In genomic region chr3:154616298-154616697, GRCh38 we compare ENCODE assay signal across 13 cellular contexts.
"Had no signal": no experiment of that assay in that cellular context is flagged by ENCODE, and none has a peak within 500 bp of the region (broad histone marks: within the 10 kb centered on the region; RNA-seq: fewer than 3 reads in every experiment).

No MANE protein-coding gene starts in this region.

- H3K4me1 ChIP-seq: sigmoid colon, suprapubic skin, upper lobe of left lung had no signal

- H3K27ac ChIP-seq: brain microvascular endothelial cell, sigmoid colon, suprapubic skin, upper lobe of left lung had no signal

- H3K4me3 ChIP-seq: sigmoid colon, suprapubic skin, upper lobe of left lung had no signal

- H3K36me3 ChIP-seq: brain microvascular endothelial cell, sigmoid colon, suprapubic skin, upper lobe of left lung had no signal

- H3K27me3 ChIP-seq: brain microvascular endothelial cell, sigmoid colon, suprapubic skin, upper lobe of left lung had no signal

- DNase-seq: activated B cell treated with CpG ODN at 0.5 μM for 24 hours; activated CD4-positive, alpha-beta T cell treated with anti-CD3 and anti-CD28 coated beads, Interleukin-2, amount 10 ng/mL, durations not matched to agents 7 days and 5 days; activated effector memory CD4-positive, alpha-beta T cell treated with anti-CD3 and anti-CD28 coated beads, Interleukin-2, amount 50 U/mL, for 16 hours; activated T-cell treated with anti-CD3 and anti-CD28 coated beads, Interleukin-2, amount 50 U/mL, for 1 hour; brain microvascular endothelial cell; effector memory CD8-positive, alpha-beta T cell; erythroblast; sigmoid colon; stimulated activated CD4-positive, alpha-beta T cell treated with anti-CD3 and anti-CD28 coated beads, Interleukin-12 subunit alpha, Interleukin-12 subunit beta, amount 100 ng/mL, for 4 hours; stimulated activated CD4-positive, alpha-beta T cell treated with anti-CD3 and anti-CD28 coated beads, Interleukin-2, amount 100 ng/mL, for 48 hours; stimulated activated naive CD4-positive, alpha-beta T cell treated with Interleukin-2 at 50 U/mL for 16 hours; upper lobe of left lung had no signal

- H3K9me3 ChIP-seq: suprapubic skin, upper lobe of left lung had no signal
